ENCODE assay signal across 1 cellular context in the genomic region with DNA sequence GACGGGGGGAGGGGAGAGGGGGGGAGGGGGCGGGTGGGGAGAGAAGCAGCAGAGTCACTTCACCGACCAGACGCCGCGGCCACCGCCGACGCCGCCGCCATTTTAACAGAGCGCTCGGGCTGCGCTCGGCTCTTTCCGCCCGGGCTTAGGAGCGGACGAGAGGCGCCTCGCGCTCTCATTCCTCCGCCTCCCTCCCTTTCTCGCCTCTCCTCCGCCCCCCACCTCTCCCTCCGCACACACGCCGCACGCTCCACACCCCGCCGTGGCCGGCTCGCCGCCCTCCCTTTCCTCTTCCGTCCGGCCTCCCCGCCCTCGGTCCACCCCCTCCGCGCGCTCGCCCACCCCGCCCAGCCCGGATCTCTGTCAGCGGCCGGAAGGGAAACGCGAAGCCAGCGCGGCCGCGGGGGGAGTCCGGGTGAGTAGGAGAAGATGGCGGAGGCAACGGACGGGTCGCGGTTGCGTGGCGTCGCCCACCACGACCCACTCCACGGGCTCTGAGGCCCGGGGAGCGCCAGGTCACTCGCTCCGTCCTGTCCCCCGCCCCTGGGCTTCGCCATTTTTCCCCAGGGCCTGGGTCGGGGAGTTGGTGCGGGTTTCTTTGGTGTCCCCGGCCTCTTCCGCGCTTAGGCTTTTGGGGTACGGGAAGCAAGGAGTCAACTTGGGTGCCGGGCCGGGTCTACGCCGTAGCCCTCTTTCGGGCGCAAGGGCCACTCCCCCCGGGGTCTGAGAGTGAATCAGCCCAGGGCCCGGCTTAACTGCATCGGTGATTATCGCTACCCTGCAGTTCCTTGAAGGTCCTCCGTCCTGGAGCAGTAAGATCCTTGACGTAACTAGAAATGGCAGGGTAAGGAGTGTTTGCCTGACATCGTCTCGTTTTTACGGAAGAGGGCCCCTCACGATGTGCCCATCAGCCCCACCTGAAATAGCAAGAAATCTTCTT.
A peak's percentile ranks its signal among the peaks of the same experiment; 100 is the strongest.
TF ChIP-seq lines count a peak whose summit lies in the region.

TSS of gene USP34 (minus strand) at position 123 of the 940 bp plus-strand sequence. CDS start 395 bp downstream, outside the sequence.

TF ChIP-seq in K562, 482 proteins besides CTCF, POLR2A, EP300 and RAD21 (continued from another document and continues in another):
- TF ChIP-seq, protein P1, sequence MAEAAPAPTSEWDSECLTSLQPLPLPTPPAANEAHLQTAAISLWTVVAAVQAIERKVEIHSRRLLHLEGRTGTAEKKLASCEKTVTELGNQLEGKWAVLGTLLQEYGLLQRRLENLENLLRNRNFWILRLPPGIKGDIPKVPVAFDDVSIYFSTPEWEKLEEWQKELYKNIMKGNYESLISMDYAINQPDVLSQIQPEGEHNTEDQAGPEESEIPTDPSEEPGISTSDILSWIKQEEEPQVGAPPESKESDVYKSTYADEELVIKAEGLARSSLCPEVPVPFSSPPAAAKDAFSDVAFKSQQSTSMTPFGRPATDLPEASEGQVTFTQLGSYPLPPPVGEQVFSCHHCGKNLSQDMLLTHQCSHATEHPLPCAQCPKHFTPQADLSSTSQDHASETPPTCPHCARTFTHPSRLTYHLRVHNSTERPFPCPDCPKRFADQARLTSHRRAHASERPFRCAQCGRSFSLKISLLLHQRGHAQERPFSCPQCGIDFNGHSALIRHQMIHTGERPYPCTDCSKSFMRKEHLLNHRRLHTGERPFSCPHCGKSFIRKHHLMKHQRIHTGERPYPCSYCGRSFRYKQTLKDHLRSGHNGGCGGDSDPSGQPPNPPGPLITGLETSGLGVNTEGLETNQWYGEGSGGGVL (CRISPR knock-in tag; IDR thresholded peaks at IDR 0.05): no peak
- TF ChIP-seq BRCA1 (IDR thresholded peaks at IDR 0.05) (no peak), BRCA1 (CRISPR knock-in tag; IDR thresholded peaks at IDR 0.05) (no peak), ZNF175 (CRISPR knock-in tag; IDR thresholded peaks at IDR 0.05; ENCODE audit: low read depth) (0 out of 2 replicates have a peak, but pooled peaks have one; percentile 30), SRSF9 (IDR thresholded peaks at IDR 0.05; ENCODE audit: borderline replicate concordance, low read depth, low read length) (no peak), ZNF696 (CRISPR knock-in tag; conservative IDR thresholded peaks at IDR 0.05) (no peak), FOXM1 (IDR thresholded peaks at IDR 0.05; ENCODE audit: low read depth) (no peak), FOXM1 (CRISPR knock-in tag; IDR thresholded peaks at IDR 0.05; ENCODE audit: low read depth) (no peak), TRIM24 (IDR thresholded peaks at IDR 0.05) (peak in 1 of 2 experiments; percentile 51; a peak in 1 of 4 replicates), FUS (optimal IDR thresholded peaks at IDR 0.05; ENCODE audit: low read depth, low read length) (no peak), CHD4 (IDR thresholded peaks at IDR 0.05; ENCODE audit: insufficient read depth, insufficient replicate concordance, low read depth, low read length, poor library complexity, severe bottlenecking) (no peak), ARHGAP35 (IDR thresholded peaks at IDR 0.05; ENCODE audit: partially characterized antibody) (no peak), ESRRA (IDR thresholded peaks at IDR 0.05; ENCODE audit: borderline replicate concordance, low read depth) (peak; percentile 44; the same call in 1 of the 2 replicates), MTA1 (IDR thresholded peaks at IDR 0.05; ENCODE audit: borderline replicate concordance) (no peak), ZNF224 (CRISPR knock-in tag; IDR thresholded peaks at IDR 0.05) (peak; percentile 56; the same call in 1 of the 2 replicates), MEF2A (IDR thresholded peaks at IDR 0.05; ENCODE audit: control insufficient read depth, low read depth, low read length) (no peak), GABPB1 (CRISPR knock-in tag; IDR thresholded peaks at IDR 0.05) (peak; percentile 72), UBTF (IDR thresholded peaks at IDR 0.05; ENCODE audit: borderline replicate concordance in 1 of 2, low read depth in 2 of 2, low read length in 2 of 2) (0 out of 4 replicates have a peak, but pooled peaks of 1 of the 2 experiments have one; percentile 33), GTF2F1 (IDR thresholded peaks at IDR 0.05; ENCODE audit: low read depth, low read length) (no peak), HNRNPLL (IDR thresholded peaks at IDR 0.05; ENCODE audit: low read depth, low read length, poor library complexity, severe bottlenecking) (no peak), PKNOX1 (IDR thresholded peaks at IDR 0.05) (no peak; the same call in 1 of the 2 replicates), PHF8 (IDR thresholded peaks at IDR 0.05; ENCODE audit: borderline replicate concordance, low read length) (peak; percentile 99), LEF1 (IDR thresholded peaks at IDR 0.05) (no peak; the same call in 1 of the 2 replicates), E2F6 (IDR thresholded peaks at IDR 0.05; ENCODE audit: borderline replicate concordance in 1 of 2, extremely low read depth in 1 of 2, insufficient read depth in 1 of 2, insufficient read length in 1 of 2, low read depth in 1 of 2, low read length in 1 of 2, poor library complexity in 1 of 2, severe bottlenecking in 1 of 2) (peak; percentile 19 to 71), RBM34 (IDR thresholded peaks at IDR 0.05; ENCODE audit: borderline replicate concordance, insufficient read depth, low read length) (no peak), HDGF (IDR thresholded peaks at IDR 0.05) (no peak), DIDO1 (tag; IDR thresholded peaks at IDR 0.05; ENCODE audit: low read depth) (no peak), CXXC5 (CRISPR knock-in tag; IDR thresholded peaks at IDR 0.05) (peak; percentile 79), FOXK1 (CRISPR knock-in tag; IDR thresholded peaks at IDR 0.05; ENCODE audit: borderline replicate concordance) (no peak), SRSF3 (IDR thresholded peaks at IDR 0.05; ENCODE audit: insufficient read depth, low read length) (peak; percentile 61; the same call in 1 of the 2 replicates), ZBED1 (IDR thresholded peaks at IDR 0.05) (no peak), PHF20 (IDR thresholded peaks at IDR 0.05; ENCODE audit: partially characterized antibody) (peak; percentile 71), U2AF2 (optimal IDR thresholded peaks at IDR 0.05; ENCODE audit: low read depth, low read length) (no peak), ZNF274 (IDR thresholded peaks at IDR 0.05; ENCODE audit: borderline replicate concordance, low read depth, low read length) (no peak), CHD1 (IDR thresholded peaks at IDR 0.05; ENCODE audit: low read length) (no peak), KDM2B (CRISPR knock-in tag; IDR thresholded peaks at IDR 0.05) (no peak), RBM22 (IDR thresholded peaks at IDR 0.05; ENCODE audit: low read depth, low read length, poor library complexity, severe bottlenecking) (peak; percentile 77), COPS2 (conservative IDR thresholded peaks at IDR 0.05) (no peak), ZFP1 (CRISPR knock-in tag; IDR thresholded peaks at IDR 0.05) (no peak), RAD51 (IDR thresholded peaks at IDR 0.05; ENCODE audit: borderline replicate concordance, low read depth) (no peak), ZBTB34 (CRISPR knock-in tag; IDR thresholded peaks at IDR 0.05) (no peak), MBD2 (IDR thresholded peaks at IDR 0.05; ENCODE audit: borderline replicate concordance, low read depth) (peak; percentile 47), MTA2 (IDR thresholded peaks at IDR 0.05; ENCODE audit: low read depth) (no peak), TBP (optimal IDR thresholded peaks at IDR 0.05; ENCODE audit: low read depth, low read length) (peak; percentile 63), ZNF263 (CRISPR knock-in tag; IDR thresholded peaks at IDR 0.05; ENCODE audit: borderline replicate concordance) (no peak), NCOA4 (IDR thresholded peaks at IDR 0.05; ENCODE audit: partially characterized antibody) (no peak), SMAD2 (IDR thresholded peaks at IDR 0.05; ENCODE audit: low read depth, low read length) (no peak), CCNT2 (IDR thresholded peaks at IDR 0.05; ENCODE audit: borderline replicate concordance, extremely low read depth, insufficient read length, low read depth, low read length) (peak; percentile 34), YBX1 (IDR thresholded peaks at IDR 0.05) (no peak), ZNF282 (CRISPR knock-in tag; IDR thresholded peaks at IDR 0.05) (no peak), RBBP5 (IDR thresholded peaks at IDR 0.05; ENCODE audit: borderline replicate concordance, insufficient read depth, low read length, poor library complexity, severe bottlenecking) (peak; percentile 75), BACH1 (tag; IDR thresholded peaks at IDR 0.05) (no peak), C11orf30 (IDR thresholded peaks at IDR 0.05; ENCODE audit: low read depth) (0 out of 2 replicates have a peak, but pooled peaks have one; percentile 8), ZNF655 (CRISPR knock-in tag; IDR thresholded peaks at IDR 0.05) (no peak), KAT2B (IDR thresholded peaks at IDR 0.05; ENCODE audit: low read depth, low read length) (no peak), DDX20 (tag; IDR thresholded peaks at IDR 0.05; ENCODE audit: low read depth) (no peak), NFE2 (IDR thresholded peaks at IDR 0.05; ENCODE audit: low read depth) (peak; percentile 26; the same call in 1 of the 2 replicates)
- TF ChIP-seq, protein P2, sequence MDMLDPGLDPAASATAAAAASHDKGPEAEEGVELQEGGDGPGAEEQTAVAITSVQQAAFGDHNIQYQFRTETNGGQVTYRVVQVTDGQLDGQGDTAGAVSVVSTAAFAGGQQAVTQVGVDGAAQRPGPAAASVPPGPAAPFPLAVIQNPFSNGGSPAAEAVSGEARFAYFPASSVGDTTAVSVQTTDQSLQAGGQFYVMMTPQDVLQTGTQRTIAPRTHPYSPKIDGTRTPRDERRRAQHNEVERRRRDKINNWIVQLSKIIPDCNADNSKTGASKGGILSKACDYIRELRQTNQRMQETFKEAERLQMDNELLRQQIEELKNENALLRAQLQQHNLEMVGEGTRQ (CRISPR knock-in tag; IDR thresholded peaks at IDR 0.05): no peak; the same call in 1 of the 2 replicates
- TF ChIP-seq, protein P3, sequence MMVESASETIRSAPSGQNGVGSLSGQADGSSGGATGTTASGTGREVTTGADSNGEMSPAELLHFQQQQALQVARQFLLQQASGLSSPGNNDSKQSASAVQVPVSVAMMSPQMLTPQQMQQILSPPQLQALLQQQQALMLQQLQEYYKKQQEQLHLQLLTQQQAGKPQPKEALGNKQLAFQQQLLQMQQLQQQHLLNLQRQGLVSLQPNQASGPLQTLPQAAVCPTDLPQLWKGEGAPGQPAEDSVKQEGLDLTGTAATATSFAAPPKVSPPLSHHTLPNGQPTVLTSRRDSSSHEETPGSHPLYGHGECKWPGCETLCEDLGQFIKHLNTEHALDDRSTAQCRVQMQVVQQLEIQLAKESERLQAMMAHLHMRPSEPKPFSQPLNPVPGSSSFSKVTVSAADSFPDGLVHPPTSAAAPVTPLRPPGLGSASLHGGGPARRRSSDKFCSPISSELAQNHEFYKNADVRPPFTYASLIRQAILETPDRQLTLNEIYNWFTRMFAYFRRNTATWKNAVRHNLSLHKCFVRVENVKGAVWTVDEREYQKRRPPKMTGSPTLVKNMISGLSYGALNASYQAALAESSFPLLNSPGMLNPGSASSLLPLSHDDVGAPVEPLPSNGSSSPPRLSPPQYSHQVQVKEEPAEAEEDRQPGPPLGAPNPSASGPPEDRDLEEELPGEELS (CRISPR knock-in tag; IDR thresholded peaks at IDR 0.05; ENCODE audit: borderline replicate concordance): no peak
